Comparison of ENCODE assay signal across 16 cellular contexts in genomic region chr2:8312221-8312620, GRCh38.
DNase-seq lines count a peak whose midpoint lies in the region; ATAC-seq lines count a peak whose summit lies in the region.
"Had no signal": no experiment of that assay in that cellular context is flagged by ENCODE, and none has a peak within 500 bp of the region (broad histone marks: within the 10 kb centered on the region; RNA-seq: fewer than 3 reads in every experiment).

No MANE protein-coding gene starts in this region.

- CTCF ChIA-PET in activated CD8-positive, alpha-beta memory T cell treated with anti-CD3 and anti-CD28 coated beads, Interleukin-2, amount 10 ng/mL, durations not matched to agents 7 days and 5 days (lab: Charles Lee) = interaction anchor here (0.9 to 2.6 kb wide), 9 partner anchors 8 to 370 kb away, joined by 3 to 12 read pairs (median 4); partner anchors contain the start of gene ID2
- CTCF ChIA-PET in activated CD8-positive, alpha-beta T cell treated with anti-CD3 and anti-CD28 coated beads, Interleukin-2, amount 10 ng/mL, durations not matched to agents 7 days and 5 days (lab: Charles Lee) = interaction anchor here (0.6 to 2.4 kb wide), 2 partner anchors 12 to 25 kb away, joined by 3 to 9 read pairs; no protein-coding TSS in a partner anchor

- DNase-seq in activated CD8-positive, alpha-beta memory T cell treated with anti-CD3 and anti-CD28 coated beads, Interleukin-2, amount 10 ng/mL, durations not matched to agents 7 days and 5 days = peak; percentile 37
- no peak for DNase-seq in activated CD8-positive, alpha-beta memory T cell treated with anti-CD3 and anti-CD28 coated beads, Interleukin-2, amount 50 U/mL, for 48 hours
- DNase-seq in NCI-H146 (lab: John Stamatoyannopoulos, UW) (peak; percentile 91), T1000 (lab: John Stamatoyannopoulos, UW) (no peak)
- peak; percentile 19 for DNase-seq in activated CD8-positive, alpha-beta T cell treated with anti-CD3 and anti-CD28 coated beads, Interleukin-2, amount 10 ng/mL, durations not matched to agents 7 days and 5 days
- DNase-seq in stimulated activated CD8-positive, alpha-beta memory T cell treated with anti-CD3 and anti-CD28 coated beads, Interleukin-4, amount 100 ng/mL, for 48 hours = peak; percentile 19
- DNase-seq: activated CD4-positive, alpha-beta T cell treated with anti-CD3 and anti-CD28 coated beads for 48 hours; activated effector memory CD4-positive, alpha-beta T cell treated with anti-CD3 and anti-CD28 coated beads, Interleukin-2, amount 50 U/mL, for 16 hours; cortex of kidney; glutamatergic neuron; NCI-H187 treated with DMSO at 0.1 percent for 48 hours; NCI-H510A treated with DMSO at 0.1 percent for 48 hours; stimulated activated CD4-positive, alpha-beta T cell treated with anti-CD3 and anti-CD28 coated beads, Interleukin-15, amount 100 ng/mL, for 24 hours; T-helper 9 cell had no signal

- H3K4me3 Mint-ChIP-seq in activated CD8-positive, alpha-beta memory T cell treated with anti-CD3 and anti-CD28 coated beads, Interleukin-2, amount 10 ng/mL, durations not matched to agents 7 days and 5 days = peak overlapping the region; percentile 72
- peak overlapping the region; percentile 29 for H3K4me3 Mint-ChIP-seq in activated CD8-positive, alpha-beta T cell treated with anti-CD3 and anti-CD28 coated beads, Interleukin-2, amount 10 ng/mL, durations not matched to agents 7 days and 5 days

- H3K4me1 Mint-ChIP-seq in activated CD8-positive, alpha-beta memory T cell treated with anti-CD3 and anti-CD28 coated beads, Interleukin-2, amount 10 ng/mL, durations not matched to agents 7 days and 5 days = peaks cover 83% of the 10 kb centered on the region
- peaks cover 78% of the 10 kb centered on the region for H3K4me1 Mint-ChIP-seq in activated CD8-positive, alpha-beta T cell treated with anti-CD3 and anti-CD28 coated beads, Interleukin-2, amount 10 ng/mL, durations not matched to agents 7 days and 5 days (ENCODE audit: low read depth)

- H3K27me3 Mint-ChIP-seq in activated CD8-positive, alpha-beta memory T cell treated with anti-CD3 and anti-CD28 coated beads, Interleukin-2, amount 10 ng/mL, durations not matched to agents 7 days and 5 days = no peaks in the 10 kb centered on the region
- H3K27me3 Mint-ChIP-seq in activated CD8-positive, alpha-beta T cell treated with anti-CD3 and anti-CD28 coated beads, Interleukin-2, amount 10 ng/mL, durations not matched to agents 7 days and 5 days (ENCODE audit: low read depth) = no peaks in the 10 kb centered on the region

- ATAC-seq in activated CD8-positive, alpha-beta memory T cell treated with anti-CD3 and anti-CD28 coated beads, Interleukin-2, amount 10 ng/mL, durations not matched to agents 7 days and 5 days = no peak
- no peak for ATAC-seq in activated CD8-positive, alpha-beta T cell treated with anti-CD3 and anti-CD28 coated beads, Interleukin-2, amount 10 ng/mL, durations not matched to agents 7 days and 5 days
- ATAC-seq in esophagus mucosa (no peak), HG03354 (IDR thresholded peaks at IDR 0.05; ENCODE audit: poor library complexity, severe bottlenecking, unreplicated experiment) (no peak)

- H3K9me3 Mint-ChIP-seq in activated CD8-positive, alpha-beta memory T cell treated with anti-CD3 and anti-CD28 coated beads, Interleukin-2, amount 10 ng/mL, durations not matched to agents 7 days and 5 days (ENCODE audit: low read depth) = peaks cover 3% of the 10 kb centered on the region
- no peaks in the 10 kb centered on the region for H3K9me3 Mint-ChIP-seq in activated CD8-positive, alpha-beta T cell treated with anti-CD3 and anti-CD28 coated beads, Interleukin-2, amount 10 ng/mL, durations not matched to agents 7 days and 5 days (ENCODE audit: insufficient read depth)

- H3K36me3 Mint-ChIP-seq in activated CD8-positive, alpha-beta memory T cell treated with anti-CD3 and anti-CD28 coated beads, Interleukin-2, amount 10 ng/mL, durations not matched to agents 7 days and 5 days = peaks cover 23% of the 10 kb centered on the region
- peaks cover 29% of the 10 kb centered on the region for H3K36me3 Mint-ChIP-seq in activated CD8-positive, alpha-beta T cell treated with anti-CD3 and anti-CD28 coated beads, Interleukin-2, amount 10 ng/mL, durations not matched to agents 7 days and 5 days (ENCODE audit: low read depth)

- POLR2A ChIA-PET in activated CD8-positive, alpha-beta T cell treated with anti-CD3 and anti-CD28 coated beads, Interleukin-2, amount 10 ng/mL, durations not matched to agents 7 days and 5 days (lab: Charles Lee) = interaction anchor here (0.9 kb wide), 1 partner anchor 15 kb away, joined by 3 read pairs; no protein-coding TSS in a partner anchor

- peak overlapping the region; percentile 88 for H3K27ac Mint-ChIP-seq in activated CD8-positive, alpha-beta memory T cell treated with anti-CD3 and anti-CD28 coated beads, Interleukin-2, amount 10 ng/mL, durations not matched to agents 7 days and 5 days
- H3K27ac Mint-ChIP-seq in activated CD8-positive, alpha-beta T cell treated with anti-CD3 and anti-CD28 coated beads, Interleukin-2, amount 10 ng/mL, durations not matched to agents 7 days and 5 days = peak overlapping the region; percentile 79

Comparison
In these comparisons a context has a peak if more than half of its experiments do, and no peak if none do; other contexts are left out.
1. DNase-seq: peak in activated CD8-positive, alpha-beta memory T cell treated with anti-CD3 and anti-CD28 coated beads, Interleukin-2, amount 10 ng/mL, durations not matched to agents 7 days and 5 days (single experiment), NCI-H146 (single experiment), activated CD8-positive, alpha-beta T cell treated with anti-CD3 and anti-CD28 coated beads, Interleukin-2, amount 10 ng/mL, durations not matched to agents 7 days and 5 days (single experiment) and stimulated activated CD8-positive, alpha-beta memory T cell treated with anti-CD3 and anti-CD28 coated beads, Interleukin-4, amount 100 ng/mL, for 48 hours (single experiment); none in activated CD8-positive, alpha-beta memory T cell treated with anti-CD3 and anti-CD28 coated beads, Interleukin-2, amount 50 U/mL, for 48 hours (single experiment) and T1000 (single experiment).